9 cellular contexts compared by ENCODE assay signal in the genomic region with DNA sequence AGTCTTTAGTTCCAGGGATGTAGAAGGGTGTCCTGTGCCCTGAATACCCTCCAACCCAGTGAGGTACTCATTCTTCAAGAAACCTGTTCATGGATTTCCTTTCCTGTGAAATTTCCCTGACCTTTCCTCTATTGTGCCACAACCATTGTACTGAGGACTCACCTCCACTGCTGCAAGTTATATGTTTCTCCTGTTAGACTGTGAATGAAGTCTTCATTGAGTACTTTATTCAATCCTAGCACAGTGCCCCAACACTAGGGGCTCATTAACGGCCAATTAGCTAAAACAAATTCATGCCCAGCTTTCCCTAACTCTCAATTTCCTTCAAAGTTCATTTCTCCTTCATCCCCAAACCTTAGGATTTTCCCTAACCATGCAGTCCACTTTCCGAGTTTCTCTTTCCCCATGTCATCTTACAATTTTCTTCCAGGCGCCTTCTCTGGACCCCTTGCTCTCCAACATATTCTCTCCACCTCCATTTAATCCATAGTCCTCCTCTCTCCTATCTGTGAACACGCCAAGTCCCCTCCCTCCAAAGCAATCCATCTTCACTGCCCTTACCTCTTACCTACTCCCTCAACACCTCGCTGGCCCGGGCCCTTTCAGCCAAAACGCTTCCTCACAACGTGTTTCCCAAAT. TPM values are rescaled to one million over a fixed set of nuclear protein-coding genes. Genes with fewer than 3 reads are reported as not detected.
DNase-seq lines count a peak whose midpoint lies in the region; FAIRE-seq and TF ChIP-seq lines count a peak whose summit lies in the region.
"Had no signal": no experiment of that assay in that cellular context is flagged by ENCODE, and none has a peak within 500 bp of the region (broad histone marks: within the 10 kb centered on the region; RNA-seq: fewer than 3 reads in every experiment).

No MANE protein-coding gene starts in this region.

- H3K27ac ChIP-seq in HUES6 (ENCODE audit: low read depth, low read length) (peak overlapping the region; percentile 64; the same call in 1 of the 2 replicates), brain microvascular endothelial cell (no peak overlapping the region)

- H3K4me1 Mint-ChIP-seq in mesothelial cell of epicardium: peaks cover 54% of the 10 kb centered on the region

- H3K27ac Mint-ChIP-seq in mesothelial cell of epicardium: peak overlapping the region; percentile 78

- peaks cover 19% of the 10 kb centered on the region for H3K36me3 ChIP-seq in HUES6 (ENCODE audit: control insufficient read depth, insufficient read depth, low read length)
- no peaks in the 10 kb centered on the region for H3K36me3 ChIP-seq in brain microvascular endothelial cell (replicated peaks)

- POLR2A ChIA-PET in AG04449 (lab: Yijun Ruan, JAX): no interaction called here

- TF ChIP-seq CTCF in AG04449 (IDR thresholded peaks at IDR 0.05; ENCODE audit: insufficient read depth, low read length, missing control alignments) (no peak), brain microvascular endothelial cell (IDR thresholded peaks at IDR 0.05; ENCODE audit: low read depth, low read length, missing control alignments) (no peak), mesothelial cell of epicardium (IDR thresholded peaks at IDR 0.05; ENCODE audit: unreplicated experiment) (no peak)

- H3K4me3 Mint-ChIP-seq in mesothelial cell of epicardium: peak overlapping the region; percentile 83

- H3K27me3 ChIP-seq in HUES6 (ENCODE audit: control insufficient read depth, insufficient read depth, low read length) (peaks cover 3% of the 10 kb centered on the region; the same call in 1 of the 2 replicates), brain microvascular endothelial cell (replicated peaks) (no peaks in the 10 kb centered on the region)

- H3K9me3 Mint-ChIP-seq in mesothelial cell of epicardium: no peaks in the 10 kb centered on the region

- CTCF ChIA-PET in AG04449 (lab: Yijun Ruan, JAX): no interaction called here

- peak overlapping the region; percentile 85 for H3K9ac ChIP-seq in HUES6 (ENCODE audit: low read length)

- peaks cover 2% of the 10 kb centered on the region for H3K27me3 Mint-ChIP-seq in mesothelial cell of epicardium (ENCODE audit: low read depth)

- H3K36me3 Mint-ChIP-seq in mesothelial cell of epicardium: peaks cover 6% of the 10 kb centered on the region

- H3K4me3 ChIP-seq in AG04449 (ENCODE audit: low read depth, low read length) (peak overlapping the region; percentile 99), HUES6 (ENCODE audit: low read depth, low read length) (peak overlapping the region; percentile 93), brain microvascular endothelial cell (ENCODE audit: low read depth, low read length) (peak overlapping the region; percentile 97)

- H3K4me1 ChIP-seq in HUES6 (ENCODE audit: control insufficient read depth, insufficient read depth, low read length): peaks cover 25% of the 10 kb centered on the region

- no peaks in the 10 kb centered on the region for H3K9me3 ChIP-seq in HUES6 (ENCODE audit: control insufficient read depth, insufficient read depth, low read depth, low read length)

- no peak for DNase-seq in AG04449 (ENCODE audit: low read depth, low spot score)
- DNase-seq in brain microvascular endothelial cell: no peak
- no peak for DNase-seq in mesothelial cell of epicardium (ENCODE audit: low spot score in 2 of 2, unreplicated experiment in 2 of 2)
- DNase-seq in SHP77 (lab: John Stamatoyannopoulos, UW): no peak
- DNase-seq in posterior cingulate gyrus: no peak
- DNase-seq in frontal cortex (ENCODE audit: low spot score in 2 of 2): no peak
- no peak for DNase-seq in activated CD4-positive, alpha-beta T cell treated with anti-CD3 and anti-CD28 coated beads for 1 hour

- intact Hi-C loops in posterior cingulate gyrus (cut with DNase I): loop anchor here (2.0 to 5.0 kb wide), 2 partner anchors 163 to 248 kb away; partner anchors contain the start of gene CSDE1

- in situ Hi-C loops in brain microvascular endothelial cell (cut with HindIII; ENCODE audit: low pct_ligation_motif_present, low sequenced_read_pairs): no loop called here

- no peak for FAIRE-seq in frontal cortex (lab: Jason Lieb, UNC)
- FAIRE-seq: islet of Langerhans had no signal

RNA-seq across cellular contexts. Expression of gene TRIM33, which starts 1.3 kb away (rescaled TPM):
- 66.9 to 72.3 TPM (median 71.3 TPM) in 3 replicates for total RNA-seq in mesothelial cell of epicardium
- 74.6 TPM for total RNA-seq in frontal cortex
